In the genomic region with DNA sequence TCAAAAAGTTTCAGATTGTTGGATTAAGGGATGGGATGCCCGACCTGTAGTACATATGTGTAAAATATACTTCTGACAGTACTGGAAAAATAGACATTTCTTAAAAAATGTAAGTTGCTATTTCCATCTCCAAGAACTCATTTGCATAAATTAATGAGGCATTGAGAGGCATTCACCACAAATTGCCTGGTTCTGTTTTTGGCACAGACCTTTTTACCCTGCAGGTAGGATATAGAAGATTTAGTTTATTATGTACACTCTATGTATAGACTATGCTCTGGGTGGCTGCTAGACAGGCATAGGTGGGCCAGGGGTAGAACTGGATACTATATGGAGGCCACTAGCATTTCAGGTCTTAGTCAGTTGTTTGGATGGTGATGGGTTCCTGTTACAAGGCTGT, we compare ENCODE assay signal across 16 cellular contexts. TPM values are rescaled to one million over a fixed set of nuclear protein-coding genes. Genes with fewer than 3 reads are reported as not detected.
DNase-seq lines count a peak whose midpoint lies in the region; ATAC-seq and TF ChIP-seq lines count a peak whose summit lies in the region.
"Had no signal": no experiment of that assay in that cellular context is flagged by ENCODE, and none has a peak within 500 bp of the region (broad histone marks: within the 10 kb centered on the region; RNA-seq: fewer than 3 reads in every experiment).

No MANE protein-coding gene starts in this region.

- no peak overlapping the region for H2AFZ ChIP-seq in OCI-LY7 (ENCODE audit: low read length)

- no peak overlapping the region for H3K4me3 ChIP-seq in OCI-LY7 (ENCODE audit: low read depth, low read length, poor library complexity, severe bottlenecking)
- H3K4me3 ChIP-seq: SJSA1 had no signal

- no TSS peak for BruUV-seq in OCI-LY7 (replicated peaks; lab: Mats Ljungman, UMichigan)

- POLR2A ChIA-PET in OCI-LY7 (lab: Charles Lee) = no interaction called here
- POLR2A ChIA-PET in HEK293T (lab: Yijun Ruan, JAX) = no interaction called here

- peaks cover 17% of the 10 kb centered on the region for H3K4me1 ChIP-seq in OCI-LY7 (ENCODE audit: insufficient read depth, low read length, poor library complexity, severe bottlenecking)
- H3K4me1 ChIP-seq: SJSA1 had no signal

- H3K79me2 ChIP-seq in OCI-LY7 (ENCODE audit: insufficient read depth, low read depth, low read length) = peaks cover 6% of the 10 kb centered on the region; the same call in 1 of the 2 replicates

- H3K36me3 Mint-ChIP-seq in activated naive CD8-positive, alpha-beta T cell = peaks cover 7% of the 10 kb centered on the region
- peaks cover 33% of the 10 kb centered on the region for H3K36me3 Mint-ChIP-seq in activated naive CD8-positive, alpha-beta T cell treated with anti-CD3 and anti-CD28 coated beads for 36 hours
- peaks cover 50 to 66% of the 10 kb centered on the region in 2 donors for H3K36me3 Mint-ChIP-seq in stimulated activated naive B cell treated with anti-CD40 and anti-IgM and Interleukin-4, amounts not matched to agents 10 μg/mL and 1 μg/mL and 100 μg/mL, for 72 hours

- no peak for DNase-seq in activated naive CD8-positive, alpha-beta T cell treated with anti-CD3 and anti-CD28 coated beads for 36 hours
- DNase-seq in OCI-LY7 (ENCODE audit: low spot score) (no peak), germinal center (ENCODE audit: low spot score) (peak; percentile 64), HEK293T (ENCODE audit: extremely low spot score) (no peak), globus pallidus (ENCODE audit: low spot score) (no peak)
- DNase-seq in stimulated activated naive B cell treated with anti-CD40 and anti-IgM and Interleukin-4, amounts not matched to agents 10 μg/mL and 1 μg/mL and 100 μg/mL, for 72 hours = no peak
- no peak for DNase-seq in activated naive CD4-positive, alpha-beta T cell treated with Interleukin-2 at 50 U/mL for 16 hours
- DNase-seq: Calu3; CD4-positive, alpha-beta memory T cell; GF-D8; NCI-H1694 treated with DMSO at 0.1 percent for 48 hours; NCI-H2107; NCI-H510A treated with DMSO at 0.1 percent for 48 hours had no signal

- peaks cover 5% of the 10 kb centered on the region for H3K4me1 Mint-ChIP-seq in activated naive CD8-positive, alpha-beta T cell (ENCODE audit: low read depth)
- peaks cover 2% of the 10 kb centered on the region for H3K4me1 Mint-ChIP-seq in activated naive CD8-positive, alpha-beta T cell treated with anti-CD3 and anti-CD28 coated beads for 36 hours
- peaks cover 14 to 24% of the 10 kb centered on the region in 2 donors for H3K4me1 Mint-ChIP-seq in stimulated activated naive B cell treated with anti-CD40 and anti-IgM and Interleukin-4, amounts not matched to agents 10 μg/mL and 1 μg/mL and 100 μg/mL, for 72 hours

- H3K4me2 ChIP-seq in OCI-LY7 (ENCODE audit: low read length) = peak overlapping the region; percentile 10

- H3K9me2 ChIP-seq in OCI-LY7 (ENCODE audit: insufficient read depth, low read length) = no peaks in the 10 kb centered on the region

- H3K27ac Mint-ChIP-seq in activated naive CD8-positive, alpha-beta T cell = peak overlapping the region; percentile 41
- no peak overlapping the region for H3K27ac Mint-ChIP-seq in activated naive CD8-positive, alpha-beta T cell treated with anti-CD3 and anti-CD28 coated beads for 36 hours
- H3K27ac Mint-ChIP-seq in stimulated activated naive B cell treated with anti-CD40 and anti-IgM and Interleukin-4, amounts not matched to agents 10 μg/mL and 1 μg/mL and 100 μg/mL, for 72 hours = no peak overlapping the region

- CTCF ChIA-PET in OCI-LY7 (lab: Charles Lee; ENCODE audit: unreplicated experiment) (no interaction called here), HEK293T (lab: Yijun Ruan, JAX) (no interaction called here)

- peaks cover 7% of the 10 kb centered on the region; the same call in 1 of the 2 replicates for H4K20me1 ChIP-seq in OCI-LY7 (ENCODE audit: insufficient read depth, low read length)

- no peaks in the 10 kb centered on the region for H3K27me3 Mint-ChIP-seq in activated naive CD8-positive, alpha-beta T cell
- no peaks in the 10 kb centered on the region for H3K27me3 Mint-ChIP-seq in activated naive CD8-positive, alpha-beta T cell treated with anti-CD3 and anti-CD28 coated beads for 36 hours
- no peaks in the 10 kb centered on the region for H3K27me3 Mint-ChIP-seq in stimulated activated naive B cell treated with anti-CD40 and anti-IgM and Interleukin-4, amounts not matched to agents 10 μg/mL and 1 μg/mL and 100 μg/mL, for 72 hours
- H3K27me3 Mint-ChIP-seq: CD4-positive, alpha-beta memory T cell had no signal

- peak overlapping the region; percentile 37 for H3K27ac ChIP-seq in OCI-LY7 (ENCODE audit: low read depth, low read length, poor library complexity, severe bottlenecking)
- H3K27ac ChIP-seq: SJSA1 had no signal

- ATAC-seq in stimulated activated naive B cell treated with anti-CD40 and anti-IgM and Interleukin-4, amounts not matched to agents 10 μg/mL and 1 μg/mL and 100 μg/mL, for 72 hours (replicated peaks) = peak; percentile 69 to 85
- ATAC-seq: Panc1 had no signal

- intact Hi-C loops in OCI-LY7 (cut with micrococcal nuclease; ENCODE audit: unreplicated experiment) = loop anchor here (10.0 kb wide), 1 partner anchor 609 kb away; no protein-coding TSS in a partner anchor

- no peaks in the 10 kb centered on the region for H3K9me3 ChIP-seq in OCI-LY7 (ENCODE audit: low read length)
- H3K9me3 ChIP-seq: SJSA1 had no signal

- TF ChIP-seq CTCF in OCI-LY7 (conservative IDR thresholded peaks at IDR 0.05; ENCODE audit: low read length) = no peak

- no peak overlapping the region for H3K4me3 Mint-ChIP-seq in activated naive CD8-positive, alpha-beta T cell
- no peak overlapping the region for H3K4me3 Mint-ChIP-seq in activated naive CD8-positive, alpha-beta T cell treated with anti-CD3 and anti-CD28 coated beads for 36 hours
- H3K4me3 Mint-ChIP-seq in stimulated activated naive B cell treated with anti-CD40 and anti-IgM and Interleukin-4, amounts not matched to agents 10 μg/mL and 1 μg/mL and 100 μg/mL, for 72 hours = no peak overlapping the region
- H3K4me3 Mint-ChIP-seq: CD4-positive, alpha-beta memory T cell had no signal

- H3K9me3 Mint-ChIP-seq in activated naive CD8-positive, alpha-beta T cell (ENCODE audit: low read depth) = no peaks in the 10 kb centered on the region
- no peaks in the 10 kb centered on the region for H3K9me3 Mint-ChIP-seq in activated naive CD8-positive, alpha-beta T cell treated with anti-CD3 and anti-CD28 coated beads for 36 hours
- H3K9me3 Mint-ChIP-seq in stimulated activated naive B cell treated with anti-CD40 and anti-IgM and Interleukin-4, amounts not matched to agents 10 μg/mL and 1 μg/mL and 100 μg/mL, for 72 hours = no peaks in the 10 kb centered on the region
- H3K9me3 Mint-ChIP-seq: CD4-positive, alpha-beta memory T cell had no signal

- peaks cover 94% of the 10 kb centered on the region for H3K36me3 ChIP-seq in OCI-LY7 (ENCODE audit: insufficient read depth, low read length)

TF ChIP-seq in HEK293T, 16 proteins besides CTCF, POLR2A, EP300 and RAD21:
- TF ChIP-seq ARNT (IDR thresholded peaks at IDR 0.05) = no peak
- no peak for TF ChIP-seq TARDBP (IDR thresholded peaks at IDR 0.05)
- TF ChIP-seq SP1 (IDR thresholded peaks at IDR 0.05) = no peak
- TF ChIP-seq NFRKB (IDR thresholded peaks at IDR 0.05) = no peak
- no peak for TF ChIP-seq FOXK2 (IDR thresholded peaks at IDR 0.05)
- TF ChIP-seq CTBP1 (IDR thresholded peaks at IDR 0.05; ENCODE audit: borderline replicate concordance) = no peak
- no peak for TF ChIP-seq FOXA1 (IDR thresholded peaks at IDR 0.05)
- no peak for TF ChIP-seq FOXM1 (IDR thresholded peaks at IDR 0.05; ENCODE audit: borderline replicate concordance)
- no peak for TF ChIP-seq BHLHE40 (IDR thresholded peaks at IDR 0.05; ENCODE audit: borderline replicate concordance)
- TF ChIP-seq L3MBTL2 (conservative IDR thresholded peaks at IDR 0.05) = no peak
- no peak for TF ChIP-seq SUZ12 (IDR thresholded peaks at IDR 0.05)
- no peak for TF ChIP-seq ELF4 (IDR thresholded peaks at IDR 0.05)
- TF ChIP-seq HDGF (IDR thresholded peaks at IDR 0.05; ENCODE audit: borderline replicate concordance) = no peak
- no peak for TF ChIP-seq ZNF384 (IDR thresholded peaks at IDR 0.05)
- TF ChIP-seq, protein P1, sequence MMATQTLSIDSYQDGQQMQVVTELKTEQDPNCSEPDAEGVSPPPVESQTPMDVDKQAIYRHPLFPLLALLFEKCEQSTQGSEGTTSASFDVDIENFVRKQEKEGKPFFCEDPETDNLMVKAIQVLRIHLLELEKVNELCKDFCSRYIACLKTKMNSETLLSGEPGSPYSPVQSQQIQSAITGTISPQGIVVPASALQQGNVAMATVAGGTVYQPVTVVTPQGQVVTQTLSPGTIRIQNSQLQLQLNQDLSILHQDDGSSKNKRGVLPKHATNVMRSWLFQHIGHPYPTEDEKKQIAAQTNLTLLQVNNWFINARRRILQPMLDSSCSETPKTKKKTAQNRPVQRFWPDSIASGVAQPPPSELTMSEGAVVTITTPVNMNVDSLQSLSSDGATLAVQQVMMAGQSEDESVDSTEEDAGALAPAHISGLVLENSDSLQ (IDR thresholded peaks at IDR 0.05) = no peak
- no peak for TF ChIP-seq LEF1 (IDR thresholded peaks at IDR 0.05; ENCODE audit: borderline replicate concordance)
TF ChIP-seq in HEK293T: peak in this region for 0.

RNA-seq across cellular contexts. Expression of a gene that starts 8.0 kb away (rescaled TPM):
- 1 to 10 TPM; 1.1 to 1.2 TPM for total RNA-seq in activated naive CD8-positive, alpha-beta T cell treated with anti-CD3 and anti-CD28 coated beads for 36 hours
- total RNA-seq in OCI-LY7 (2014; rRNA removed; shearing (Covaris generic)) = 2.8 and 3.2 TPM in 2 replicates
- total RNA-seq in OCI-LY7 (2022) = 5.0 and 5.6 TPM in 2 replicates

RNA-seq across cellular contexts. Expression of a gene that starts 32.0 kb away (rescaled TPM):
- 100 to 1,000 TPM; 274 to 278 TPM for total RNA-seq in activated naive CD8-positive, alpha-beta T cell treated with anti-CD3 and anti-CD28 coated beads for 36 hours
- total RNA-seq in OCI-LY7 (2014; rRNA removed; shearing (Covaris generic)) = 210 and 267 TPM in 2 replicates
- 373 and 394 TPM in 2 replicates for total RNA-seq in OCI-LY7 (2022)
